Comparison of ENCODE assay signal across 9 cellular contexts in genomic region chr7:92133133-92133736, GRCh38. TPM values are rescaled to one million over a fixed set of nuclear protein-coding genes. Genes with fewer than 3 reads are reported as not detected.
A peak's percentile ranks its signal among the peaks of the same experiment; 100 is the strongest.
DNase-seq lines count a peak whose midpoint lies in the region; ATAC-seq, FAIRE-seq and TF ChIP-seq lines count a peak whose summit lies in the region.
"Had no signal": no experiment of that assay in that cellular context is flagged by ENCODE, and none has a peak within 500 bp of the region (broad histone marks: within the 10 kb centered on the region; RNA-seq: fewer than 3 reads in every experiment).

No MANE protein-coding gene starts in this region.

- TF ChIP-seq POLR2A in IMR-90 (IDR thresholded peaks at IDR 0.05; ENCODE audit: low read depth, low read length) (no peak), suprapubic skin (IDR thresholded peaks at IDR 0.05) (no peak)

- no peak for TF ChIP-seq RAD21 in IMR-90 (IDR thresholded peaks at IDR 0.05; ENCODE audit: low read length)

- no peak for DNase-seq in CD4-positive, alpha-beta T cell
- no peak for DNase-seq in IMR-90
- no peak for DNase-seq in kidney
- DNase-seq in suprapubic skin (ENCODE audit: low spot score in 2 of 2) = no peak
- DNase-seq in hippocampal formation (lab: John Stamatoyannopoulos, UW) = no peak
- DNase-seq in NCI-H187 (lab: John Stamatoyannopoulos, UW) = no peak

- BruUV-seq in IMR-90 (replicated peaks; lab: Mats Ljungman, UMichigan) = no TSS peak

- peak; percentile 17 for ATAC-seq in CD4-positive, alpha-beta T cell (ENCODE audit: poor library complexity)
- peak; percentile 13 for ATAC-seq in GM21381 (IDR thresholded peaks at IDR 0.05; ENCODE audit: unreplicated experiment)
- peak; percentile 7 for ATAC-seq in IMR-90 (ENCODE audit: low read depth)

- no peak for TF ChIP-seq EP300 in suprapubic skin (IDR thresholded peaks at IDR 0.05)

- FAIRE-seq in kidney (lab: Jason Lieb, UNC) = no peak

- H3K4me3 Mint-ChIP-seq in CD4-positive, alpha-beta T cell = peak overlapping the region; percentile 96

- no peaks in the 10 kb centered on the region for H3K4me1 ChIP-seq in IMR-90 (ENCODE audit: control insufficient read depth, insufficient read depth, low read length)
- H3K4me1 ChIP-seq in kidney (ENCODE audit: control insufficient read depth in 1 of 2, insufficient read depth in 1 of 2, low read depth in 1 of 2, low read length in 2 of 2) = peaks cover 0 to 7% of the 10 kb centered on the region in 2 donors
- H3K4me1 ChIP-seq in suprapubic skin = peaks cover 31% of the 10 kb centered on the region

- H3K9me1 ChIP-seq in IMR-90 (ENCODE audit: insufficient read depth, low read length) = no peaks in the 10 kb centered on the region

- H3K27ac Mint-ChIP-seq in CD4-positive, alpha-beta T cell = peak overlapping the region; percentile 98

- H3K4me2 ChIP-seq in IMR-90 (ENCODE audit: low read depth, low read length) = peak overlapping the region; percentile 98

- no peak overlapping the region for H3K18ac ChIP-seq in IMR-90 (ENCODE audit: low read depth, low read length)

- 0% methylated on average over 1 of the region's 15 CpGs; no CpG with 5 or more reads in 1 of the 2 experiments for WGBS in IMR-90 (ENCODE audit: extremely low coverage in 2 of 2, insufficient read length in 1 of 2), 2 experiments
- 46% methylated on average over 15 of the region's 15 CpGs for WGBS in suprapubic skin

- H2BK15ac ChIP-seq in IMR-90 (ENCODE audit: low read depth, low read length) = no peak overlapping the region

- peaks cover 19% of the 10 kb centered on the region for H3K36me3 Mint-ChIP-seq in CD4-positive, alpha-beta T cell (ENCODE audit: low read depth)

- no peaks in the 10 kb centered on the region for H3K9me3 ChIP-seq in CD4-positive, alpha-beta T cell (ENCODE audit: control insufficient read depth, low read length)
- H3K9me3 ChIP-seq in IMR-90 (ENCODE audit: control insufficient read depth, insufficient read depth, low read length) (no peaks in the 10 kb centered on the region), kidney (ENCODE audit: control insufficient read depth in 1 of 2, low read length in 2 of 2) (no peaks in the 10 kb centered on the region), suprapubic skin (no peaks in the 10 kb centered on the region)

- peak overlapping the region; percentile 58 for H3K4ac ChIP-seq in IMR-90 (ENCODE audit: low read depth, low read length)

- H2BK5ac ChIP-seq in IMR-90 (ENCODE audit: low read depth, low read length, poor library complexity, severe bottlenecking) = peak overlapping the region; percentile 42

- peak overlapping the region; percentile 73 for H2AK9ac ChIP-seq in IMR-90 (replicated peaks; ENCODE audit: low read depth, low read length, poor library complexity)

- H4K5ac ChIP-seq in IMR-90 (ENCODE audit: low read depth, low read length) = peak overlapping the region; percentile 87

- POLR2A ChIA-PET in CD4-positive, alpha-beta T cell (lab: Charles Lee) = interaction anchor here (0.6 to 3.3 kb wide), 7 partner anchors 9 to 985 kb away, joined by 3 to 23 read pairs (median 4); partner anchors contain the start of genes AKAP9, ANKIB1, GATAD1 and KRIT1
- POLR2A ChIA-PET in IMR-90 (lab: Charles Lee; ENCODE audit: unreplicated experiment) = interaction anchor here (0.6 kb wide), 1 partner anchor 516 kb away, joined by 6 read pairs; no protein-coding TSS in a partner anchor

- H3K79me1 ChIP-seq in IMR-90 (ENCODE audit: low read depth in 1 of 2, low read length in 2 of 2) = peaks cover 6 to 35% of the 10 kb centered on the region in 2 experiments

- peaks cover 5% of the 10 kb centered on the region; the same call in 1 of the 2 replicates for H4K20me1 ChIP-seq in IMR-90 (ENCODE audit: insufficient read depth, low read length)

- H3K9ac ChIP-seq in IMR-90 (ENCODE audit: low read depth, low read length) (peak overlapping the region; percentile 54), kidney (ENCODE audit: low read length in 2 of 2) (peak overlapping the region; percentile 63 to 94)

- intact Hi-C loops in CD4-positive, alpha-beta T cell (cut with DNase I, micrococcal nuclease) = loop anchor here (1.0 to 10.0 kb wide), 5 partner anchors 48 to 1872 kb away; partner anchors contain the start of genes GATAD1 (in 2 of the 2), ANKIB1 (in 1 of the 2), BET1 (in 1 of the 2) and KRIT1 (in 1 of the 2)
- intact Hi-C loops in IMR-90 (cut with micrococcal nuclease) = loop anchor here (2.0 to 10.0 kb wide), 3 partner anchors 79 to 314 kb away; partner anchors contain the start of genes GATAD1 and MTERF1
- intact Hi-C loops in kidney (cut with DNase I) = no loop called here

- H4K8ac ChIP-seq in IMR-90 (ENCODE audit: low read depth in 2 of 2, low read length in 2 of 2) = peak overlapping the region in 1 of 2 experiments; percentile 82; a peak in 1 of 4 replicates

- peaks cover 40% of the 10 kb centered on the region for H3K4me1 Mint-ChIP-seq in CD4-positive, alpha-beta T cell (ENCODE audit: low read depth)

- 0 out of 2 replicates have a peak, but pooled peaks cover 2% of the 10 kb centered on the region for H3K36me3 ChIP-seq in IMR-90 (ENCODE audit: control insufficient read depth, insufficient read depth, low read length)
- no peaks in the 10 kb centered on the region for H3K36me3 ChIP-seq in kidney (ENCODE audit: control insufficient read depth in 1 of 2, insufficient read depth in 2 of 2, low read length in 2 of 2)
- peaks cover 15% of the 10 kb centered on the region for H3K36me3 ChIP-seq in suprapubic skin

- TF ChIP-seq CTCF in CD4-positive, alpha-beta T cell (IDR thresholded peaks at IDR 0.05) = no peak
- TF ChIP-seq CTCF in IMR-90 (conservative IDR thresholded peaks at IDR 0.05; ENCODE audit: low read depth, low read length) = no peak
- TF ChIP-seq CTCF in kidney (IDR thresholded peaks at IDR 0.05; ENCODE audit: borderline replicate concordance, extremely low read depth, insufficient read depth) = no peak
- no peak for TF ChIP-seq CTCF in suprapubic skin (IDR thresholded peaks at IDR 0.05)

- peak overlapping the region; percentile 32; the same call in 1 of the 2 replicates for H3K56ac ChIP-seq in IMR-90 (ENCODE audit: extremely low read depth, insufficient read depth, low read length)

- H2AK5ac ChIP-seq in IMR-90 (ENCODE audit: low read depth, low read length) = peak overlapping the region; percentile 72; the same call in 1 of the 2 replicates

- dilution Hi-C loops in IMR-90 (cut with HindIII; ENCODE audit: low sequenced_read_pairs, unreplicated experiment) = no loop called here

- no peak overlapping the region for H2BK20ac ChIP-seq in IMR-90 (ENCODE audit: low read depth, low read length)

- H3K27ac ChIP-seq in CD4-positive, alpha-beta T cell (ENCODE audit: low read depth, low read length) = peak overlapping the region; percentile 84
- peak overlapping the region; percentile 73 for H3K27ac ChIP-seq in IMR-90 (ENCODE audit: insufficient read depth, low read length)
- H3K27ac ChIP-seq in angular gyrus (ENCODE audit: low read depth, low read length) = peak overlapping the region; percentile 93
- H3K27ac ChIP-seq in kidney (ENCODE audit: low read depth in 2 of 2, low read length in 2 of 2) = peak overlapping the region; percentile 98 to 99
- peak overlapping the region; percentile 96 for H3K27ac ChIP-seq in suprapubic skin

- no peak overlapping the region for H2BK120ac ChIP-seq in IMR-90 (ENCODE audit: low read depth, low read length)

- no peak overlapping the region for H3K14ac ChIP-seq in IMR-90 (replicated peaks; ENCODE audit: low read depth, low read length)

- no peaks in the 10 kb centered on the region for H3K27me3 Mint-ChIP-seq in CD4-positive, alpha-beta T cell

- H3K27me3 ChIP-seq in CD4-positive, alpha-beta T cell (ENCODE audit: control insufficient read depth, insufficient read depth, low read length) = no peaks in the 10 kb centered on the region
- H3K27me3 ChIP-seq in IMR-90 (ENCODE audit: control insufficient read depth, insufficient read depth, low read length) (no peaks in the 10 kb centered on the region), suprapubic skin (no peaks in the 10 kb centered on the region)

- peak overlapping the region; percentile 92 for H2AFZ ChIP-seq in IMR-90 (replicated peaks; ENCODE audit: low read length, poor library complexity)

- H3K23ac ChIP-seq in IMR-90 (ENCODE audit: low read depth, low read length) = no peak overlapping the region

- no peaks in the 10 kb centered on the region for H3K9me3 Mint-ChIP-seq in CD4-positive, alpha-beta T cell

- CTCF ChIA-PET in CD4-positive, alpha-beta T cell (lab: Charles Lee) = interaction anchor here (0.9 to 1.9 kb wide), 5 partner anchors 9 to 395 kb away, joined by 3 to 6 read pairs (median 4); partner anchors contain the start of genes ANKIB1, GATAD1, KRIT1 and PEX1
- CTCF ChIA-PET in IMR-90 (lab: Yijun Ruan, JAX) = interaction anchor here (0.7 to 1.3 kb wide), 5 partner anchors 12 to 324 kb away, joined by 3 to 7 read pairs (median 3); partner anchors contain the start of gene LRRD1

- H3K4me3 ChIP-seq in IMR-90 (ENCODE audit: insufficient read depth, low read depth, low read length) (peak overlapping the region; percentile 80), kidney (ENCODE audit: low read length in 2 of 2) (peak overlapping the region; percentile 92 to 98), suprapubic skin (peak overlapping the region; percentile 98)

- in situ Hi-C loops in IMR-90 (cut with MboI; ENCODE audit: low sequenced_read_pairs) = no loop called here

- H4K91ac ChIP-seq in IMR-90 (ENCODE audit: insufficient read depth, low read depth, low read length) = no peak overlapping the region

TF ChIP-seq in IMR-90, 13 proteins besides CTCF, POLR2A, EP300 and RAD21:
- TF ChIP-seq CEBPB (IDR thresholded peaks at IDR 0.05; ENCODE audit: low read depth, low read length) (peak; percentile 21; the same call in 1 of the 2 replicates), RCOR1 (IDR thresholded peaks at IDR 0.05; ENCODE audit: insufficient replicate concordance, low read length) (no peak)

RNA-seq across cellular contexts. Expression of gene CYP51A1, which starts 1.0 kb away (rescaled TPM):
- 10 to 100 TPM; 25.9 to 30.9 TPM for total RNA-seq in CD4-positive, alpha-beta T cell
- 76.4 and 92.8 TPM in 2 replicates for total RNA-seq in IMR-90 (2012; rRNA removed)
- polyA plus RNA-seq in IMR-90 (2012; rRNA removed) = 9.5 and 12.1 TPM in 2 replicates
- polyA plus RNA-seq in IMR-90 (2012; cell fraction: cytosol; rRNA removed) = 3.9 and 5.0 TPM in 2 replicates
- polyA plus RNA-seq in IMR-90 (2012; cell fraction: nucleus; rRNA removed; ENCODE audit: low replicate concordance) = 0.67 and 2.5 TPM in 2 replicates
- 55.8 TPM for total RNA-seq in kidney
- 43.0 TPM for polyA plus RNA-seq in kidney (ENCODE audit: insufficient read depth, low read depth, low replicate concordance)
- 10 to 100 TPM; 18.1 to 88.0 (median 52.2) TPM for total RNA-seq in suprapubic skin

RNA-seq across cellular contexts. Expression of gene LRRD1, which starts 45.7 kb away (rescaled TPM):
- not detected for total RNA-seq in CD4-positive, alpha-beta T cell
- under 0.01 TPM in 2 replicates for total RNA-seq in IMR-90 (2012; rRNA removed)
- 0.02 TPM in 1 of 2 replicates, not detected in the other for polyA plus RNA-seq in IMR-90 (2012; rRNA removed)
- polyA plus RNA-seq in IMR-90 (2012; cell fraction: cytosol; rRNA removed) = not detected in 2 replicates
- 0.04 and 0.08 TPM in 2 replicates for polyA plus RNA-seq in IMR-90 (2012; cell fraction: nucleus; rRNA removed; ENCODE audit: low replicate concordance)
- 0.25 TPM for total RNA-seq in kidney
- not detected for polyA plus RNA-seq in kidney (ENCODE audit: insufficient read depth, low read depth, low replicate concordance)
- total RNA-seq in suprapubic skin = under 1 TPM in 1 of 4 donors, not detected in 3; 0.29 TPM
- total RNA-seq: SK-MEL-5 had no signal
